Comparison of ENCODE assay signal across 12 cellular contexts in the genomic region with DNA sequence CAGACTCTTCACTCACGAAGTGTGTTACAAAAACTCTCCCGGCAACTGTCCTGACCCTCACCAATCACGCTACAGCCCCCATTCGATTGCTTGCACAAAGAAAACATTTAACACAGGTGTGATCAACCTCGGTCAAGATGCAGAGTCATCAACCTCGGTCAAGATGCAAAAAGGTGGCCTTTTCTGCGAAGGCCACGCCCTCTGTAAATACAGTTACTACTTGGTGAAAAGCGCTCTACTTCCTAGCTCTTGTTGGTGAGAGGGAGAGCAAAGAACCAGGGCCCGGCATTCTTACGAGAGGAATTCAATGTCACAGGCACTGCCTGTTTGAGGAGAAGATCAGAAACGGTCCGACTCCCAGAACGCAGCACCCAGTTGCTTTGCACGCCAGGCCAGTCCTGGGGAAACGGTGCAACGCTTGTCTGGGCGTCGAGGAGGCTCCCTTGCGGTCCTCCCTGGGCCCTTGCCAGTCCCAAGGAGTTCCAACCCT. TPM values are rescaled to one million over a fixed set of nuclear protein-coding genes. Genes with fewer than 3 reads are reported as not detected.
DNase-seq lines count a peak whose midpoint lies in the region; ATAC-seq and TF ChIP-seq lines count a peak whose summit lies in the region.
"Had no signal": no experiment of that assay in that cellular context is flagged by ENCODE, and none has a peak within 500 bp of the region (broad histone marks: within the 10 kb centered on the region; RNA-seq: fewer than 3 reads in every experiment).

No MANE protein-coding gene starts in this region.

- TF ChIP-seq RAD21 in IMR-90 (IDR thresholded peaks at IDR 0.05; ENCODE audit: low read length): no peak

- no peak overlapping the region for H3K14ac ChIP-seq in IMR-90 (replicated peaks; ENCODE audit: low read depth, low read length)

- H2AK5ac ChIP-seq in IMR-90 (ENCODE audit: low read depth, low read length): no peak overlapping the region

- H3K36me3 ChIP-seq in IMR-90 (ENCODE audit: control insufficient read depth, insufficient read depth, low read length): peaks cover 3% of the 10 kb centered on the region; the same call in 1 of the 2 replicates
- no peaks in the 10 kb centered on the region for H3K36me3 ChIP-seq in endodermal cell (ENCODE audit: control insufficient read depth, insufficient read depth, low read length)
- H3K36me3 ChIP-seq: neutrophil had no signal

- no peak overlapping the region for H2BK5ac ChIP-seq in IMR-90 (ENCODE audit: low read depth, low read length, poor library complexity, severe bottlenecking)

- no peak overlapping the region for H3K27ac Mint-ChIP-seq in endodermal cell
- peak overlapping the region; percentile 49 for H3K27ac Mint-ChIP-seq in type B pancreatic cell

- CTCF ChIA-PET in IMR-90 (lab: Yijun Ruan, JAX): no interaction called here
- CTCF ChIA-PET in HEK293T (lab: Yijun Ruan, JAX): no interaction called here

- in situ Hi-C loops in IMR-90 (cut with MboI; ENCODE audit: low sequenced_read_pairs): no loop called here
- in situ Hi-C loops in G401 (cut with HindIII; ENCODE audit: low sequenced_read_pairs): no loop called here

- H3K9me3 Mint-ChIP-seq in endodermal cell (no peaks in the 10 kb centered on the region), type B pancreatic cell (no peaks in the 10 kb centered on the region)

- 27% methylated on average over 3 of the region's 20 CpGs; no CpG with 5 or more reads in 1 of the 2 experiments for WGBS in IMR-90 (ENCODE audit: extremely low coverage in 2 of 2, insufficient read length in 1 of 2), 2 experiments
- 22 to 33% methylated on average over 16 to 20 of the region's 20 CpGs for WGBS in endodermal cell (ENCODE audit: insufficient coverage in 1 of 2, insufficient read length in 1 of 2), 2 experiments

- H4K91ac ChIP-seq in IMR-90 (ENCODE audit: insufficient read depth, low read depth, low read length): no peak overlapping the region

- H3K4me1 Mint-ChIP-seq in endodermal cell (peaks cover 27% of the 10 kb centered on the region), type B pancreatic cell (ENCODE audit: unreplicated experiment) (peaks cover 26% of the 10 kb centered on the region)

- intact Hi-C loops in IMR-90 (cut with micrococcal nuclease): loop anchor here (5.0 kb wide), 1 partner anchor 220 kb away; no protein-coding TSS in a partner anchor

- peaks cover 0 to 37% of the 10 kb centered on the region in 2 experiments; a peak in 2 of 4 replicates for H3K79me1 ChIP-seq in IMR-90 (ENCODE audit: low read depth in 1 of 2, low read length in 2 of 2)

- H3K4ac ChIP-seq in IMR-90 (ENCODE audit: low read depth, low read length): no peak overlapping the region

- H2AK9ac ChIP-seq in IMR-90 (replicated peaks; ENCODE audit: low read depth, low read length, poor library complexity): no peak overlapping the region

- H3K56ac ChIP-seq in IMR-90 (ENCODE audit: extremely low read depth, insufficient read depth, low read length): no peak overlapping the region; the same call in 1 of the 2 replicates

- no peak overlapping the region for H4K5ac ChIP-seq in IMR-90 (ENCODE audit: low read depth, low read length)

- H3K9ac ChIP-seq in IMR-90 (ENCODE audit: low read depth, low read length) (no peak overlapping the region), endodermal cell (ENCODE audit: extremely low read depth, low read length, poor library complexity, severe bottlenecking) (no peak overlapping the region)

- H3K4me3 Mint-ChIP-seq in endodermal cell: peak overlapping the region; percentile 45
- peak overlapping the region; percentile 84 for H3K4me3 Mint-ChIP-seq in type B pancreatic cell

- H2BK20ac ChIP-seq in IMR-90 (ENCODE audit: low read depth, low read length): no peak overlapping the region

- TF ChIP-seq POLR2A in IMR-90 (IDR thresholded peaks at IDR 0.05; ENCODE audit: low read depth, low read length): no peak

- H3K4me3 ChIP-seq in IMR-90 (ENCODE audit: insufficient read depth, low read depth, low read length): peak overlapping the region; percentile 69; the same call in 1 of the 2 replicates
- peak overlapping the region; percentile 79 for H3K4me3 ChIP-seq in endodermal cell (ENCODE audit: low read length)

- H3K27me3 Mint-ChIP-seq in endodermal cell (ENCODE audit: insufficient read depth) (peaks cover 64% of the 10 kb centered on the region), type B pancreatic cell (peaks cover 47% of the 10 kb centered on the region)

- H3K27ac ChIP-seq in IMR-90 (ENCODE audit: insufficient read depth, low read length): no peak overlapping the region
- H3K27ac ChIP-seq in endodermal cell (ENCODE audit: low read depth, low read length): no peak overlapping the region
- no peak overlapping the region for H3K27ac ChIP-seq in caudate nucleus (ENCODE audit: low read depth, low read length)
- H3K27ac ChIP-seq: neutrophil had no signal

- peak overlapping the region; percentile 0 for H2AFZ ChIP-seq in IMR-90 (replicated peaks; ENCODE audit: low read length, poor library complexity)

- peak overlapping the region; percentile 16; the same call in 1 of the 2 replicates for H3K4me2 ChIP-seq in IMR-90 (ENCODE audit: low read depth, low read length)

- H3K9me3 ChIP-seq in IMR-90 (ENCODE audit: control insufficient read depth, insufficient read depth, low read length) (no peaks in the 10 kb centered on the region), endodermal cell (ENCODE audit: control insufficient read depth, low read length) (no peaks in the 10 kb centered on the region)
- H3K9me3 ChIP-seq: neutrophil had no signal

- H2BK120ac ChIP-seq in IMR-90 (ENCODE audit: low read depth, low read length): no peak overlapping the region

- TF ChIP-seq CTCF in IMR-90 (conservative IDR thresholded peaks at IDR 0.05; ENCODE audit: low read depth, low read length) (no peak), endodermal cell (conservative IDR thresholded peaks at IDR 0.05) (no peak), type B pancreatic cell (conservative IDR thresholded peaks at IDR 0.05) (no peak)

- H3K23ac ChIP-seq in IMR-90 (ENCODE audit: low read depth, low read length): no peak overlapping the region

- peaks cover 12% of the 10 kb centered on the region for H3K27me3 ChIP-seq in IMR-90 (ENCODE audit: control insufficient read depth, insufficient read depth, low read length)
- H3K27me3 ChIP-seq in endodermal cell (ENCODE audit: control insufficient read depth, insufficient read depth, low read length, poor library complexity, severe bottlenecking): peaks cover 58% of the 10 kb centered on the region

- H3K36me3 Mint-ChIP-seq in endodermal cell (ENCODE audit: low read depth) (no peaks in the 10 kb centered on the region), type B pancreatic cell (peaks cover 3% of the 10 kb centered on the region)

- H3K18ac ChIP-seq in IMR-90 (ENCODE audit: low read depth, low read length): no peak overlapping the region; the same call in 1 of the 2 replicates

- DNase-seq in IMR-90 (no peak), endodermal cell (peak; percentile 72), medulla oblongata (ENCODE audit: extremely low spot score) (peak; percentile 16), type B pancreatic cell (ENCODE audit: extremely low spot score, unreplicated experiment) (no peak), caudate nucleus (lab: John Stamatoyannopoulos, UW) (no peak), G401 (ENCODE audit: low spot score) (no peak), HEK293T (ENCODE audit: extremely low spot score) (no peak)
- DNase-seq: amniotic stem cell; stimulated activated CD4-positive, alpha-beta T cell treated with anti-CD3 and anti-CD28 coated beads, Interleukin-2, amount 100 ng/mL, for 48 hours had no signal

- POLR2A ChIA-PET in IMR-90 (lab: Charles Lee; ENCODE audit: unreplicated experiment): no interaction called here
- POLR2A ChIA-PET in HEK293T (lab: Yijun Ruan, JAX): no interaction called here

- no TSS peak for BruUV-seq in IMR-90 (replicated peaks; lab: Mats Ljungman, UMichigan)

- peaks cover 4% of the 10 kb centered on the region; the same call in 1 of the 2 replicates for H4K20me1 ChIP-seq in IMR-90 (ENCODE audit: insufficient read depth, low read length)

- H4K8ac ChIP-seq in IMR-90 (ENCODE audit: low read depth in 2 of 2, low read length in 2 of 2): no peak overlapping the region

- no peak overlapping the region for H2BK15ac ChIP-seq in IMR-90 (ENCODE audit: low read depth, low read length)

- ATAC-seq in IMR-90 (ENCODE audit: low read depth): no peak
- ATAC-seq in HG03521 (IDR thresholded peaks at IDR 0.05; ENCODE audit: unreplicated experiment): no peak

- peaks cover 5% of the 10 kb centered on the region; the same call in 1 of the 2 replicates for H3K9me1 ChIP-seq in IMR-90 (ENCODE audit: insufficient read depth, low read length)

- H3K4me1 ChIP-seq in IMR-90 (ENCODE audit: control insufficient read depth, insufficient read depth, low read length) (peaks cover 5% of the 10 kb centered on the region; the same call in 1 of the 2 replicates), endodermal cell (ENCODE audit: control insufficient read depth, insufficient read depth, low read length) (peaks cover 17% of the 10 kb centered on the region)

- dilution Hi-C loops in IMR-90 (cut with HindIII; ENCODE audit: low sequenced_read_pairs, unreplicated experiment): no loop called here

TF ChIP-seq in IMR-90, 13 proteins besides CTCF, POLR2A, EP300 and RAD21 (continues in another document):
- TF ChIP-seq, protein P1, sequence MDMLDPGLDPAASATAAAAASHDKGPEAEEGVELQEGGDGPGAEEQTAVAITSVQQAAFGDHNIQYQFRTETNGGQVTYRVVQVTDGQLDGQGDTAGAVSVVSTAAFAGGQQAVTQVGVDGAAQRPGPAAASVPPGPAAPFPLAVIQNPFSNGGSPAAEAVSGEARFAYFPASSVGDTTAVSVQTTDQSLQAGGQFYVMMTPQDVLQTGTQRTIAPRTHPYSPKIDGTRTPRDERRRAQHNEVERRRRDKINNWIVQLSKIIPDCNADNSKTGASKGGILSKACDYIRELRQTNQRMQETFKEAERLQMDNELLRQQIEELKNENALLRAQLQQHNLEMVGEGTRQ (IDR thresholded peaks at IDR 0.05; ENCODE audit: low read depth, low read length): no peak

RNA-seq across cellular contexts. Expression of a gene that starts 2.0 kb away (rescaled TPM):
- total RNA-seq in IMR-90 (2012; rRNA removed) (3.3 and 4.1 TPM in 2 replicates), endodermal cell (10 to 100 TPM in 1 of 2 donors, 1 to 10 TPM in 1; 7.3 to 12.1 TPM), type B pancreatic cell (ENCODE audit: low replicate concordance) (21.8 and 38.8 TPM in 2 replicates)
- polyA plus RNA-seq in IMR-90 (2012; rRNA removed): 2.2 and 2.4 TPM in 2 replicates
- 1.5 and 1.9 TPM in 2 replicates for polyA plus RNA-seq in IMR-90 (2012; cell fraction: cytosol; rRNA removed)
- polyA plus RNA-seq in IMR-90 (2012; cell fraction: nucleus; rRNA removed; ENCODE audit: low replicate concordance): 1.6 and 3.6 TPM in 2 replicates
- 8.3 TPM for polyA plus RNA-seq in endodermal cell (2013, experiment 1 of 2)
- 7.5 TPM for polyA plus RNA-seq in endodermal cell (2013, experiment 2 of 2)
- total RNA-seq in G401 (2014; rRNA removed; shearing (Covaris generic)): not detected in 2 replicates
- polyA plus RNA-seq: keratinocyte had no signal

Comparison
In these comparisons a context has a peak if more than half of its experiments do, and no peak if none do; other contexts are left out.
1. DNase-seq: peak in endodermal cell (single experiment) and medulla oblongata (single experiment); none in IMR-90 (single experiment), type B pancreatic cell (single experiment), caudate nucleus (0 of 61), G401 (single experiment) and HEK293T (single experiment).